Comparison of ENCODE assay signal across 11 cellular contexts in the genomic region with DNA sequence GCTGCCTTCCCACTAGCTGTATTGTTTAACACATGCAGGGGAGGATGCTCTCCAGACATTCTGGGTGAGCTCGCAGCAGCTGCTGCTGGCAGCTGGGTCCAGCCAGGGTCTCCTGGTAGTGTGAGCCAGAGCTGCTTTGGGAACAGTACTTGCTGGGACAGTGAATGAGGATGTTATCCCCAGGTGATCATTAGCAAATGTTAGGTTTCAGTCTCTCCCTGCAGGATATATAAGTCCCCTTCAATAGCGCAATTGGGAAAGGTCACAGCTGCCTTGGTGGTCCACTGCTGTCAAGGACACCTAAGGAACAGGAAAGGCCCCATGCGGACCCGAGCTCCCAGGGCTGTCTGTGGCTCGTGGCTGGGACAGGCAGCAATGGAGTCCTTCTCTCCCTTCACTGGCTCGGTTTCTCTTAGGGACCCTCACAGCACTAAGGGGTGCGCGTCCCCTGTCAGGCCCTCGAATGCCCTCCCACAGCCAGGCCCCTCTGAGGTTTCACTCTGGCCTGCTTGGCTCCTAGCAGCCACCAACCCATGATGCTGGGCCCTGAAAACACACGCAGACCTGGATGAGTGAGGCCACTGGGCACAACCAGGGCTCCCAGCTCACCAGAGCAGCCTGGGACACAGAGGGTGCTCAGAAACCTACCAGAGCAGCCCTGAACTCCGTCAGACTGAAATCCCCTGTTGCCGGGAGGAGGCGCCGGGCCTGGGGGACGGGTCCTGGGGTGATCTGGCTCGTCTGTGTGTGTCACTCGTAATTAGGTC.
DNase-seq lines count a peak whose midpoint lies in the region; ATAC-seq and TF ChIP-seq lines count a peak whose summit lies in the region.
"Had no signal": no experiment of that assay in that cellular context is flagged by ENCODE, and none has a peak within 500 bp of the region (broad histone marks: within the 10 kb centered on the region; RNA-seq: fewer than 3 reads in every experiment).

No MANE protein-coding gene starts in this region.

- WGBS in sigmoid colon, 2 donors, result 89% methylated on average over 17 of the region's 17 CpGs

- H3K27ac ChIP-seq in SJSA1 (peak overlapping the region; percentile 80), foreskin keratinocyte (peak overlapping the region; percentile 63), sigmoid colon (peak overlapping the region in 1 of 4 donors; percentile 34)

- H3K27me3 ChIP-seq in SJSA1 (replicated peaks) (no peaks in the 10 kb centered on the region), foreskin keratinocyte (no peaks in the 10 kb centered on the region), sigmoid colon (no peaks in the 10 kb centered on the region)

- ATAC-seq in foreskin keratinocyte, result peak; percentile 79

- H3K9me3 Mint-ChIP-seq in activated T-helper 2 cell treated with anti-CD3 and anti-CD28 coated beads, Interferon-gamma antibody, Interleukin-2, Interleukin-4, amounts not matched to agents 10 μg/mL and 5 μg/mL and 100 μg/mL, durations not matched to agents 14 hours and 24 hours and 36 hours, result no peaks in the 10 kb centered on the region
- H3K9me3 Mint-ChIP-seq: activated naive CD4-positive, alpha-beta T cell treated with anti-CD3 and anti-CD28 coated beads, Interleukin-2, amount 10 ng/mL, durations not matched to agents 7 days and 5 days had no signal

- no peak overlapping the region for H3K4me3 Mint-ChIP-seq in activated T-helper 2 cell treated with anti-CD3 and anti-CD28 coated beads, Interferon-gamma antibody, Interleukin-2, Interleukin-4, amounts not matched to agents 10 μg/mL and 5 μg/mL and 100 μg/mL, durations not matched to agents 14 hours and 24 hours and 36 hours (ENCODE audit: low read depth)
- H3K4me3 Mint-ChIP-seq: activated naive CD4-positive, alpha-beta T cell treated with anti-CD3 and anti-CD28 coated beads, Interleukin-2, amount 10 ng/mL, durations not matched to agents 7 days and 5 days had no signal

- intact Hi-C loops in sigmoid colon (cut with DNase I), result loop anchor here (10.0 kb wide), 1 partner anchor 63 kb away; no protein-coding TSS in a partner anchor
- intact Hi-C loops in activated T-helper 2 cell treated with anti-CD3 and anti-CD28 coated beads, Interferon-gamma antibody, Interleukin-2, Interleukin-4, amounts not matched to agents 10 μg/mL and 5 μg/mL and 100 μg/mL, durations not matched to agents 14 hours and 24 hours and 36 hours (cut with micrococcal nuclease), result no loop called here

- peaks cover 19% of the 10 kb centered on the region for H3K27me3 Mint-ChIP-seq in activated T-helper 2 cell treated with anti-CD3 and anti-CD28 coated beads, Interferon-gamma antibody, Interleukin-2, Interleukin-4, amounts not matched to agents 10 μg/mL and 5 μg/mL and 100 μg/mL, durations not matched to agents 14 hours and 24 hours and 36 hours (ENCODE audit: low read depth)

- H3K9me3 ChIP-seq in SJSA1 (replicated peaks) (no peaks in the 10 kb centered on the region), sigmoid colon (no peaks in the 10 kb centered on the region)

- TF ChIP-seq CTCF in foreskin keratinocyte (conservative IDR thresholded peaks at IDR 0.05) (peak; percentile 38), sigmoid colon (IDR thresholded peaks at IDR 0.05) (no peak)

- no peak for TF ChIP-seq EP300 in sigmoid colon (IDR thresholded peaks at IDR 0.05)

- no peak overlapping the region for H3K4me3 ChIP-seq in SJSA1
- H3K4me3 ChIP-seq in sigmoid colon, result no peak overlapping the region

- no peaks in the 10 kb centered on the region for H3K4me1 Mint-ChIP-seq in activated T-helper 2 cell treated with anti-CD3 and anti-CD28 coated beads, Interferon-gamma antibody, Interleukin-2, Interleukin-4, amounts not matched to agents 10 μg/mL and 5 μg/mL and 100 μg/mL, durations not matched to agents 14 hours and 24 hours and 36 hours (ENCODE audit: low read depth)
- H3K4me1 Mint-ChIP-seq: activated naive CD4-positive, alpha-beta T cell treated with anti-CD3 and anti-CD28 coated beads, Interleukin-2, amount 10 ng/mL, durations not matched to agents 7 days and 5 days had no signal

- peak; percentile 37 for DNase-seq in Daoy (ENCODE audit: low read depth)
- peak in 1 of 2 experiments; percentile 74 for DNase-seq in SJSA1 (ENCODE audit: low read depth in 1 of 2, low spot score in 2 of 2)
- no peak for DNase-seq in foreskin keratinocyte
- DNase-seq in sigmoid colon, result peak; percentile 61
- DNase-seq in H4 (ENCODE audit: low spot score), result no peak
- DNase-seq in NOMO-1 (lab: John Stamatoyannopoulos, UW; ENCODE audit: unreplicated experiment in 2 of 2), result no peak
- DNase-seq in activated CD4-positive, alpha-beta T cell treated with anti-CD3 and anti-CD28 coated beads, Interleukin-2, amount 50 U/mL, for 4 hours, result no peak
- no peak for DNase-seq in activated T-helper 2 cell treated with anti-CD3 and anti-CD28 coated beads, Interferon-gamma antibody, Interleukin-2, Interleukin-4, amounts not matched to agents 10 μg/mL and 5 μg/mL and 100 μg/mL, durations not matched to agents 14 hours and 24 hours and 36 hours (ENCODE audit: low spot score)
- DNase-seq: activated CD4-positive, alpha-beta T cell treated with anti-CD3 and anti-CD28 coated beads for 4 hours; activated naive CD4-positive, alpha-beta T cell treated with anti-CD3 and anti-CD28 coated beads, Interleukin-2, amount 10 ng/mL, durations not matched to agents 7 days and 5 days; left cardiac atrium had no signal

- H3K36me3 ChIP-seq in SJSA1 (peaks cover 17% of the 10 kb centered on the region), sigmoid colon (peaks cover 3 to 44% (median 9%) of the 10 kb centered on the region in 4 donors)

- H3K27ac Mint-ChIP-seq in activated T-helper 2 cell treated with anti-CD3 and anti-CD28 coated beads, Interferon-gamma antibody, Interleukin-2, Interleukin-4, amounts not matched to agents 10 μg/mL and 5 μg/mL and 100 μg/mL, durations not matched to agents 14 hours and 24 hours and 36 hours, result no peak overlapping the region
- H3K27ac Mint-ChIP-seq: activated naive CD4-positive, alpha-beta T cell treated with anti-CD3 and anti-CD28 coated beads, Interleukin-2, amount 10 ng/mL, durations not matched to agents 7 days and 5 days had no signal

- TF ChIP-seq POLR2A in sigmoid colon (IDR thresholded peaks at IDR 0.05), result no peak

- H3K36me3 Mint-ChIP-seq in activated T-helper 2 cell treated with anti-CD3 and anti-CD28 coated beads, Interferon-gamma antibody, Interleukin-2, Interleukin-4, amounts not matched to agents 10 μg/mL and 5 μg/mL and 100 μg/mL, durations not matched to agents 14 hours and 24 hours and 36 hours (ENCODE audit: low read depth), result no peaks in the 10 kb centered on the region
- H3K36me3 Mint-ChIP-seq: activated naive CD4-positive, alpha-beta T cell treated with anti-CD3 and anti-CD28 coated beads, Interleukin-2, amount 10 ng/mL, durations not matched to agents 7 days and 5 days had no signal

- peaks cover 34% of the 10 kb centered on the region for H3K4me1 ChIP-seq in SJSA1 (replicated peaks)
- peaks cover 13% of the 10 kb centered on the region for H3K4me1 ChIP-seq in foreskin keratinocyte
- H3K4me1 ChIP-seq in sigmoid colon, result no peaks in the 10 kb centered on the region

Comparison
In these comparisons a context has a peak if more than half of its experiments do, and no peak if none do; other contexts are left out.
1. DNase-seq: peak in Daoy (single experiment) and sigmoid colon (single experiment); none in foreskin keratinocyte (0 of 2), H4 (single experiment), NOMO-1 (0 of 2), activated CD4-positive, alpha-beta T cell treated with anti-CD3 and anti-CD28 coated beads, Interleukin-2, amount 50 U/mL, for 4 hours (0 of 2) and activated T-helper 2 cell treated with anti-CD3 and anti-CD28 coated beads, Interferon-gamma antibody, Interleukin-2, Interleukin-4, amounts not matched to agents 10 μg/mL and 5 μg/mL and 100 μg/mL, durations not matched to agents 14 hours and 24 hours and 36 hours (single experiment).